In the genomic region with DNA sequence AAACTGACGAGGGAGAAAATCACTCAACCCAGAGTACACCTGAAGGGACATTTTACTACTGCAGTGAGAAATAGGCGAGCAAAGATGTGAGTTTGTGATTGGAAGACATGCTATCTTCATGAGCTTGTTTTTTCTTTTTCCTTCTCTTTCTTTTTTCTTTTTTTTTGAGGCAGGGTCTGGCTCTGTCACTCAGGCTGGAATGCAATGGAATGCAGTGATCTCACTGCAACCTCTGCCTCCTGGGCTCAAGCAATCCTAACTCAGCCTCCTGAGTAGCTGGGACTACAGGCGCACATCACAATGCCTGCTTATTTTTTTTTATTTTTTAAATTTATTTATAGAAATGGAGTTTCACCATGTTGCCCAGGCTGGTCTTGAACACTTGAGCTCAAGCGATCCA, we compare ENCODE assay signal across 4 cellular contexts. TPM values are rescaled to one million over a fixed set of nuclear protein-coding genes. Genes with fewer than 3 reads are reported as not detected.
"Had no signal": no experiment of that assay in that cellular context is flagged by ENCODE, and none has a peak within 500 bp of the region (broad histone marks: within the 10 kb centered on the region; RNA-seq: fewer than 3 reads in every experiment).

No MANE protein-coding gene starts in this region.

RNA-seq across cellular contexts. Expression of gene BMP8A, which starts 25.4 kb away (rescaled TPM):
- total RNA-seq: osteocyte, subcutaneous adipose tissue, thoracic aorta had no signal
- polyA plus RNA-seq: keratinocyte had no signal
